ENCODE assay signal across 23 cellular contexts in the genomic region with DNA sequence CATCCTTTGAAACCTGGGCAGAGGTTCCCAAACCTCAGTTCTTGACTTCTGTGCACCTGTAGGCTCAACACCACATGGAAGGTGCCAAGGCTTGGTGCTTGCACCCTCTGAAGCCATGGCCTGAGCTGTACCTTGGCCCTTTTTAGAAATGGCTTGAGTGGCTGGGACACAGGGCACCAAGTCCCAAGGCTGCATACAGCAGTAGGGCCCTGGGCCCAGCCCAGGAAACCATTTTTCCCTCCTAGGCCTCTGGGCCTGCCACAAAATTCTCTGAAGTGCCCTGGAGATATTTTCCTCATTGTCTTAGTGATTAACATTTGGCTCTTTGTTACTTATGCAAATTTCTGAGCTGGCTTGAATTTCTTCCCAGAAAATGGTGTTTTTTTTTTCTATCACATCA.
"Had no signal": no experiment of that assay in that cellular context is flagged by ENCODE, and none has a peak within 500 bp of the region (broad histone marks: within the 10 kb centered on the region; RNA-seq: fewer than 3 reads in every experiment).

No MANE protein-coding gene starts in this region.

- H3K9me2 ChIP-seq: SK-N-SH had no signal

- H3K27ac ChIP-seq: HL-60, RWPE1 had no signal

- H3K4me2 ChIP-seq: SK-N-SH had no signal

- ATAC-seq: Panc1, PC-3 had no signal

- DNase-seq: KBM-7, MV-4-11, NCI-H1048, NCI-H1105, NCI-H1417, NCI-H146, NCI-H1694 treated with DMSO at 0.1 percent for 48 hours, NCI-H1930, NCI-H2081, NCI-H2107, NCI-H226, NCI-H446, NCI-H510A, NCI-H524 treated with DMSO at 0.1 percent for 48 hours, NCI-H69, NCI-H774, PC-3, SHP77, SK-N-SH, SW 1271 had no signal

- H3K9me3 ChIP-seq: SK-N-SH had no signal

- H3K9ac ChIP-seq: SK-N-SH had no signal
